ENCODE assay signal across 1 cellular context in the genomic region with DNA sequence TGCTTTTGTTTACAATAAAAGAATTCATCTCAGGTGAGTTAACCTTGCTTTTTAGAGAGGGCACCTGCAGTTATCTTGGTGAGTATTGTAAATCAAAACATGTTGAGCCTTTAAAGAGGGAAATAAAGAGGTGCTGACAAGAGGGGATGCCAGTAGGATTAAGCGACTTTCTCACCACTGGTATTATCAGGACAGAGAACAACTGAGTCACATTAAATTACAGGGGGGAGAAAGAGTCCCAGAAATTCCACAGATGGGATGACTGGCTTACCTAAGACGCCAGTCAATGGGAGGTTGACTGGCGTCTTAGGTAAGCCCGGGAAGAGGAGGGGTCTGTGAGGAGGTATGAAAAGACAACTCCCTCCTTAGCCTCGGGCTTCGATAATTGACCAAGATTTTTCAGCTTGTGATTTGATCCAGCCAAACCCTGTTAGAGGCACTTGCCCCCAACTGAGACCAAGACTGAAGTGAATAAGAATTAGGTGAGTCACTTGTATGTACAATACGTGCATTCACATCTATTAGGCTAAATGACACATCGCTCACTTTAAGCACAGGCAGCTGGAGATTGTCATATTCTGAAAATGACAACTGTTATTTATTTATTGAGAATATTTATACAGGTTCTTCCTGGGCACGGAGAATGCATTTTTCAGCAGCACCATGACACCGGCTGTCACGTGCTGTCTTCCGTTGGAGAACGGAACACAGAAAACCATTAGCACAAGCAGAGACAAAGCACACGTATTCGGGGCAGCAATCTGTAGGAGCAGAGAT.
A peak's percentile ranks its signal among the peaks of the same experiment; 100 is the strongest.
TF ChIP-seq lines count a peak whose summit lies in the region.

No MANE protein-coding gene starts in this region.

TF ChIP-seq in HEK293, 187 proteins besides CTCF, POLR2A, EP300 and RAD21 (continued from another document and continues in another):
- TF ChIP-seq MZF1 (tag by site-specific recombination; IDR thresholded peaks at IDR 0.05; ENCODE audit: borderline replicate concordance) (no peak), ZNF837 (tag by site-specific recombination; IDR thresholded peaks at IDR 0.05) (no peak), ZNF214 (tag by site-specific recombination; IDR thresholded peaks at IDR 0.05; ENCODE audit: borderline replicate concordance) (no peak), ZNF660 (tag by site-specific recombination; IDR thresholded peaks at IDR 0.05) (0 out of 2 replicates have a peak, but pooled peaks have one; percentile 28), ZSCAN16 (tag by site-specific recombination; IDR thresholded peaks at IDR 0.05) (no peak), ZNF501 (tag by site-specific recombination; IDR thresholded peaks at IDR 0.05) (no peak), FEZF1 (tag by site-specific recombination; IDR thresholded peaks at IDR 0.05) (peak; percentile 76), GLIS1 (tag by site-specific recombination; IDR thresholded peaks at IDR 0.05) (peak; percentile 82), ZNF175 (tag by site-specific recombination; IDR thresholded peaks at IDR 0.05) (no peak), ZNF19 (tag by site-specific recombination; IDR thresholded peaks at IDR 0.05; ENCODE audit: low read depth) (no peak), IKZF3 (tag by site-specific recombination; IDR thresholded peaks at IDR 0.05) (0 out of 2 replicates have a peak, but pooled peaks have one; percentile 31), ZNF239 (tag by site-specific recombination; IDR thresholded peaks at IDR 0.05) (no peak), ZNF223 (tag by site-specific recombination; IDR thresholded peaks at IDR 0.05) (no peak), ZNF24 (tag by site-specific recombination; IDR thresholded peaks at IDR 0.05) (peak; percentile 46; the same call in 1 of the 2 replicates), OSR2 (tag by site-specific recombination; IDR thresholded peaks at IDR 0.05) (0 out of 2 replicates have a peak, but pooled peaks have one; percentile 6), ZNF48 (tag by site-specific recombination; IDR thresholded peaks at IDR 0.05) (no peak), ZNF626 (tag by site-specific recombination; IDR thresholded peaks at IDR 0.05) (no peak), KLF8 (tag by site-specific recombination; IDR thresholded peaks at IDR 0.05) (no peak), ZIC2 (tag by site-specific recombination; IDR thresholded peaks at IDR 0.05) (no peak), ZEB2 (tag by site-specific recombination; IDR thresholded peaks at IDR 0.05) (no peak), ZNF558 (tag by site-specific recombination; IDR thresholded peaks at IDR 0.05) (no peak), ZNF707 (tag by site-specific recombination; IDR thresholded peaks at IDR 0.05) (no peak), ZNF549 (tag by site-specific recombination; IDR thresholded peaks at IDR 0.05) (no peak), SP7 (tag by site-specific recombination; IDR thresholded peaks at IDR 0.05) (peak; percentile 97), ZNF544 (tag by site-specific recombination; IDR thresholded peaks at IDR 0.05) (no peak), ZNF16 (tag by site-specific recombination; IDR thresholded peaks at IDR 0.05; ENCODE audit: low read depth) (no peak), ZNF138 (tag by site-specific recombination; IDR thresholded peaks at IDR 0.05; ENCODE audit: borderline replicate concordance) (no peak), ZBTB7A (tag by site-specific recombination; IDR thresholded peaks at IDR 0.05; ENCODE audit: low read depth) (no peak), ZBTB48 (tag by site-specific recombination; IDR thresholded peaks at IDR 0.05) (no peak), SP3 (tag by site-specific recombination; IDR thresholded peaks at IDR 0.05) (no peak), YY2 (tag by site-specific recombination; IDR thresholded peaks at IDR 0.05) (no peak), ZNF629 (tag by site-specific recombination; IDR thresholded peaks at IDR 0.05) (peak; percentile 27; the same call in 1 of the 2 replicates), ZNF350 (tag by site-specific recombination; IDR thresholded peaks at IDR 0.05) (no peak), ZFHX2 (tag by site-specific recombination; conservative IDR thresholded peaks at IDR 0.05) (no peak)
- TF ChIP-seq, protein P1, sequence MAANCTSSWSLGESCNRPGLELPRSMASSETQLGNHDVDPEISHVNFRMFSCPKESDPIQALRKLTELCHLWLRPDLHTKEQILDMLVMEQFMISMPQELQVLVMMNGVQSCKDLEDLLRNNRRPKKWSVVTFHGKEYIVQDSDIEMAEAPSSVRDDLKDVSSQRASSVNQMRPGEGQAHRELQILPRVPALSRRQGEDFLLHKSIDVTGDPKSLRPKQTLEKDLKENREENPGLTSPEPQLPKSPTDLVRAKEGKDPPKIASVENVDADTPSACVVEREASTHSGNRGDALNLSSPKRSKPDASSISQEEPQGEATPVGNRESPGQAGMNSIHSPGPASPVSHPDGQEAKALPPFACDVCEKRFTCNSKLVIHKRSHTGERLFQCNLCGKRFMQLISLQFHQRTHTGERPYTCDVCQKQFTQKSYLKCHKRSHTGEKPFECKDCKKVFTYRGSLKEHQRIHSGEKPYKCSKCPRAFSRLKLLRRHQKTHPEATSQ (tag by site-specific recombination; IDR thresholded peaks at IDR 0.05) = no peak
- TF ChIP-seq, protein P2, sequence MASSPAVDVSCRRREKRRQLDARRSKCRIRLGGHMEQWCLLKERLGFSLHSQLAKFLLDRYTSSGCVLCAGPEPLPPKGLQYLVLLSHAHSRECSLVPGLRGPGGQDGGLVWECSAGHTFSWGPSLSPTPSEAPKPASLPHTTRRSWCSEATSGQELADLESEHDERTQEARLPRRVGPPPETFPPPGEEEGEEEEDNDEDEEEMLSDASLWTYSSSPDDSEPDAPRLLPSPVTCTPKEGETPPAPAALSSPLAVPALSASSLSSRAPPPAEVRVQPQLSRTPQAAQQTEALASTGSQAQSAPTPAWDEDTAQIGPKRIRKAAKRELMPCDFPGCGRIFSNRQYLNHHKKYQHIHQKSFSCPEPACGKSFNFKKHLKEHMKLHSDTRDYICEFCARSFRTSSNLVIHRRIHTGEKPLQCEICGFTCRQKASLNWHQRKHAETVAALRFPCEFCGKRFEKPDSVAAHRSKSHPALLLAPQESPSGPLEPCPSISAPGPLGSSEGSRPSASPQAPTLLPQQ (tag by site-specific recombination; IDR thresholded peaks at IDR 0.05) = no peak
- TF ChIP-seq, protein P3, sequence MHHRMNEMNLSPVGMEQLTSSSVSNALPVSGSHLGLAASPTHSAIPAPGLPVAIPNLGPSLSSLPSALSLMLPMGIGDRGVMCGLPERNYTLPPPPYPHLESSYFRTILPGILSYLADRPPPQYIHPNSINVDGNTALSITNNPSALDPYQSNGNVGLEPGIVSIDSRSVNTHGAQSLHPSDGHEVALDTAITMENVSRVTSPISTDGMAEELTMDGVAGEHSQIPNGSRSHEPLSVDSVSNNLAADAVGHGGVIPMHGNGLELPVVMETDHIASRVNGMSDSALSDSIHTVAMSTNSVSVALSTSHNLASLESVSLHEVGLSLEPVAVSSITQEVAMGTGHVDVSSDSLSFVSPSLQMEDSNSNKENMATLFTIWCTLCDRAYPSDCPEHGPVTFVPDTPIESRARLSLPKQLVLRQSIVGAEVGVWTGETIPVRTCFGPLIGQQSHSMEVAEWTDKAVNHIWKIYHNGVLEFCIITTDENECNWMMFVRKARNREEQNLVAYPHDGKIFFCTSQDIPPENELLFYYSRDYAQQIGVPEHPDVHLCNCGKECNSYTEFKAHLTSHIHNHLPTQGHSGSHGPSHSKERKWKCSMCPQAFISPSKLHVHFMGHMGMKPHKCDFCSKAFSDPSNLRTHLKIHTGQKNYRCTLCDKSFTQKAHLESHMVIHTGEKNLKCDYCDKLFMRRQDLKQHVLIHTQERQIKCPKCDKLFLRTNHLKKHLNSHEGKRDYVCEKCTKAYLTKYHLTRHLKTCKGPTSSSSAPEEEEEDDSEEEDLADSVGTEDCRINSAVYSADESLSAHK (tag by site-specific recombination; IDR thresholded peaks at IDR 0.05) = no peak
- TF ChIP-seq, protein P4, sequence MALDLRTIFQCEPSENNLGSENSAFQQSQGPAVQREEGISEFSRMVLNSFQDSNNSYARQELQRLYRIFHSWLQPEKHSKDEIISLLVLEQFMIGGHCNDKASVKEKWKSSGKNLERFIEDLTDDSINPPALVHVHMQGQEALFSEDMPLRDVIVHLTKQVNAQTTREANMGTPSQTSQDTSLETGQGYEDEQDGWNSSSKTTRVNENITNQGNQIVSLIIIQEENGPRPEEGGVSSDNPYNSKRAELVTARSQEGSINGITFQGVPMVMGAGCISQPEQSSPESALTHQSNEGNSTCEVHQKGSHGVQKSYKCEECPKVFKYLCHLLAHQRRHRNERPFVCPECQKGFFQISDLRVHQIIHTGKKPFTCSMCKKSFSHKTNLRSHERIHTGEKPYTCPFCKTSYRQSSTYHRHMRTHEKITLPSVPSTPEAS (tag by site-specific recombination; IDR thresholded peaks at IDR 0.05) = no peak
- TF ChIP-seq, protein P5, sequence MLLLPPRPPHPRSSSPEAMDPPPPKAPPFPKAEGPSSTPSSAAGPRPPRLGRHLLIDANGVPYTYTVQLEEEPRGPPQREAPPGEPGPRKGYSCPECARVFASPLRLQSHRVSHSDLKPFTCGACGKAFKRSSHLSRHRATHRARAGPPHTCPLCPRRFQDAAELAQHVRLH (tag by site-specific recombination; IDR thresholded peaks at IDR 0.05) = no peak
- TF ChIP-seq, protein P6, sequence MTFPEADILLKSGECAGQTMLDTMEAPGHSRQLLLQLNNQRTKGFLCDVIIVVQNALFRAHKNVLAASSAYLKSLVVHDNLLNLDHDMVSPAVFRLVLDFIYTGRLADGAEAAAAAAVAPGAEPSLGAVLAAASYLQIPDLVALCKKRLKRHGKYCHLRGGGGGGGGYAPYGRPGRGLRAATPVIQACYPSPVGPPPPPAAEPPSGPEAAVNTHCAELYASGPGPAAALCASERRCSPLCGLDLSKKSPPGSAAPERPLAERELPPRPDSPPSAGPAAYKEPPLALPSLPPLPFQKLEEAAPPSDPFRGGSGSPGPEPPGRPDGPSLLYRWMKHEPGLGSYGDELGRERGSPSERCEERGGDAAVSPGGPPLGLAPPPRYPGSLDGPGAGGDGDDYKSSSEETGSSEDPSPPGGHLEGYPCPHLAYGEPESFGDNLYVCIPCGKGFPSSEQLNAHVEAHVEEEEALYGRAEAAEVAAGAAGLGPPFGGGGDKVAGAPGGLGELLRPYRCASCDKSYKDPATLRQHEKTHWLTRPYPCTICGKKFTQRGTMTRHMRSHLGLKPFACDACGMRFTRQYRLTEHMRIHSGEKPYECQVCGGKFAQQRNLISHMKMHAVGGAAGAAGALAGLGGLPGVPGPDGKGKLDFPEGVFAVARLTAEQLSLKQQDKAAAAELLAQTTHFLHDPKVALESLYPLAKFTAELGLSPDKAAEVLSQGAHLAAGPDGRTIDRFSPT (tag by site-specific recombination; IDR thresholded peaks at IDR 0.05) = no peak
- TF ChIP-seq, protein P7, sequence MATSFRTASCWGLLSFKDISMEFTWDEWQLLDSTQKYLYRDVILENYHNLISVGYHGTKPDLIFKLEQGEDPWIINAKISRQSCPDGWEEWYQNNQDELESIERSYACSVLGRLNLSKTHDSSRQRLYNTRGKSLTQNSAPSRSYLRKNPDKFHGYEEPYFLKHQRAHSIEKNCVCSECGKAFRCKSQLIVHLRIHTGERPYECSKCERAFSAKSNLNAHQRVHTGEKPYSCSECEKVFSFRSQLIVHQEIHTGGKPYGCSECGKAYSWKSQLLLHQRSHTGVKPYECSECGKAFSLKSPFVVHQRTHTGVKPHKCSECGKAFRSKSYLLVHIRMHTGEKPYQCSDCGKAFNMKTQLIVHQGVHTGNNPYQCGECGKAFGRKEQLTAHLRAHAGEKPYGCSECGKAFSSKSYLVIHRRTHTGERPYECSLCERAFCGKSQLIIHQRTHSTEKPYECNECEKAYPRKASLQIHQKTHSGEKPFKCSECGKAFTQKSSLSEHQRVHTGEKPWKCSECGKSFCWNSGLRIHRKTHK (tag by site-specific recombination; IDR thresholded peaks at IDR 0.05) = peak; percentile 7; the same call in 1 of the 2 replicates
- TF ChIP-seq, protein P8, sequence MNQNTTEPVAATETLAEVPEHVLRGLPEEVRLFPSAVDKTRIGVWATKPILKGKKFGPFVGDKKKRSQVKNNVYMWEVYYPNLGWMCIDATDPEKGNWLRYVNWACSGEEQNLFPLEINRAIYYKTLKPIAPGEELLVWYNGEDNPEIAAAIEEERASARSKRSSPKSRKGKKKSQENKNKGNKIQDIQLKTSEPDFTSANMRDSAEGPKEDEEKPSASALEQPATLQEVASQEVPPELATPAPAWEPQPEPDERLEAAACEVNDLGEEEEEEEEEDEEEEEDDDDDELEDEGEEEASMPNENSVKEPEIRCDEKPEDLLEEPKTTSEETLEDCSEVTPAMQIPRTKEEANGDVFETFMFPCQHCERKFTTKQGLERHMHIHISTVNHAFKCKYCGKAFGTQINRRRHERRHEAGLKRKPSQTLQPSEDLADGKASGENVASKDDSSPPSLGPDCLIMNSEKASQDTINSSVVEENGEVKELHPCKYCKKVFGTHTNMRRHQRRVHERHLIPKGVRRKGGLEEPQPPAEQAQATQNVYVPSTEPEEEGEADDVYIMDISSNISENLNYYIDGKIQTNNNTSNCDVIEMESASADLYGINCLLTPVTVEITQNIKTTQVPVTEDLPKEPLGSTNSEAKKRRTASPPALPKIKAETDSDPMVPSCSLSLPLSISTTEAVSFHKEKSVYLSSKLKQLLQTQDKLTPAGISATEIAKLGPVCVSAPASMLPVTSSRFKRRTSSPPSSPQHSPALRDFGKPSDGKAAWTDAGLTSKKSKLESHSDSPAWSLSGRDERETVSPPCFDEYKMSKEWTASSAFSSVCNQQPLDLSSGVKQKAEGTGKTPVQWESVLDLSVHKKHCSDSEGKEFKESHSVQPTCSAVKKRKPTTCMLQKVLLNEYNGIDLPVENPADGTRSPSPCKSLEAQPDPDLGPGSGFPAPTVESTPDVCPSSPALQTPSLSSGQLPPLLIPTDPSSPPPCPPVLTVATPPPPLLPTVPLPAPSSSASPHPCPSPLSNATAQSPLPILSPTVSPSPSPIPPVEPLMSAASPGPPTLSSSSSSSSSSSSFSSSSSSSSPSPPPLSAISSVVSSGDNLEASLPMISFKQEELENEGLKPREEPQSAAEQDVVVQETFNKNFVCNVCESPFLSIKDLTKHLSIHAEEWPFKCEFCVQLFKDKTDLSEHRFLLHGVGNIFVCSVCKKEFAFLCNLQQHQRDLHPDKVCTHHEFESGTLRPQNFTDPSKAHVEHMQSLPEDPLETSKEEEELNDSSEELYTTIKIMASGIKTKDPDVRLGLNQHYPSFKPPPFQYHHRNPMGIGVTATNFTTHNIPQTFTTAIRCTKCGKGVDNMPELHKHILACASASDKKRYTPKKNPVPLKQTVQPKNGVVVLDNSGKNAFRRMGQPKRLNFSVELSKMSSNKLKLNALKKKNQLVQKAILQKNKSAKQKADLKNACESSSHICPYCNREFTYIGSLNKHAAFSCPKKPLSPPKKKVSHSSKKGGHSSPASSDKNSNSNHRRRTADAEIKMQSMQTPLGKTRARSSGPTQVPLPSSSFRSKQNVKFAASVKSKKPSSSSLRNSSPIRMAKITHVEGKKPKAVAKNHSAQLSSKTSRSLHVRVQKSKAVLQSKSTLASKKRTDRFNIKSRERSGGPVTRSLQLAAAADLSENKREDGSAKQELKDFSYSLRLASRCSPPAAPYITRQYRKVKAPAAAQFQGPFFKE (tag by site-specific recombination; IDR thresholded peaks at IDR 0.05; ENCODE audit: borderline replicate concordance) = no peak
- TF ChIP-seq, protein P9, sequence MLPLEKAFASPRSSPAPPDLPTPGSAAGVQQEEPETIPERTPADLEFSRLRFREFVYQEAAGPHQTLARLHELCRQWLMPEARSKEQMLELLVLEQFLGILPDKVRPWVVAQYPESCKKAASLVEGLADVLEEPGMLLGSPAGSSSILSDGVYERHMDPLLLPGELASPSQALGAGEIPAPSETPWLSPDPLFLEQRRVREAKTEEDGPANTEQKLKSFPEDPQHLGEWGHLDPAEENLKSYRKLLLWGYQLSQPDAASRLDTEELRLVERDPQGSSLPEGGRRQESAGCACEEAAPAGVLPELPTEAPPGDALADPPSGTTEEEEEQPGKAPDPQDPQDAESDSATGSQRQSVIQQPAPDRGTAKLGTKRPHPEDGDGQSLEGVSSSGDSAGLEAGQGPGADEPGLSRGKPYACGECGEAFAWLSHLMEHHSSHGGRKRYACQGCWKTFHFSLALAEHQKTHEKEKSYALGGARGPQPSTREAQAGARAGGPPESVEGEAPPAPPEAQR (tag by site-specific recombination; IDR thresholded peaks at IDR 0.05) = no peak
